In the genomic region with DNA sequence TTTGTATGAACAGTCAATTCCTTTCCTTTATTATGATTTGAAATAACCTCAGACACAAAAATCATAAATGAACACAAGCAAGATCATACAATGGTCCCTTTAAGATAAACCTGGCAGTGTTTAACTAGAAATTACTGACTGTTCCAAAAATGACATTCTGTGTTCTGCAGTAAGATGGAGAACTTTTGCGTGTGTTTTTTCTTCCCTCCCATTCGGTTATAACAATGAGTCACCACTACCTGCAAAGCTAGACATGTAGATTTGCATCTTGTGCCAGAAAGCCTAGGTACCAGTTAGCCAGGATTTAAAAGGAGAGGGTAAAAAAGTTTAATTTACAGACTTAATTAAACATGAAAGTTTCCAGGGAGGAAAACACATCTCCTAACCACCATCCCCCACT, we compare ENCODE assay signal across 26 cellular contexts.
"Had no signal": no experiment of that assay in that cellular context is flagged by ENCODE, and none has a peak within 500 bp of the region (broad histone marks: within the 10 kb centered on the region; RNA-seq: fewer than 3 reads in every experiment).

No MANE protein-coding gene starts in this region.

- H2AFZ ChIP-seq: hepatocyte, parathyroid adenoma had no signal

- ATAC-seq: activated CD8-positive, alpha-beta memory T cell treated with anti-CD3 and anti-CD28 coated beads, Interleukin-2, amount 10 ng/mL, durations not matched to agents 7 days and 5 days; activated CD8-positive, alpha-beta T cell treated with anti-CD3 and anti-CD28 coated beads for 36 hours; left ventricle myocardium superior; natural killer cell treated with Interleukin-12 subunit alpha and Interleukin-12 subunit beta and Interleukin-15 and Interleukin-18, amount 100 ng/mL, for 72 hours; stimulated activated memory B cell treated with anti-CD40 and anti-IgM and Interleukin-4, amounts not matched to agents 10 μg/mL and 1 μg/mL and 100 μg/mL, for 72 hours had no signal

- H3K36me3 Mint-ChIP-seq: activated CD8-positive, alpha-beta memory T cell treated with anti-CD3 and anti-CD28 coated beads, Interleukin-2, amount 10 ng/mL, durations not matched to agents 7 days and 5 days; activated naive CD4-positive, alpha-beta T cell treated with anti-CD3 and anti-CD28 coated beads, Interleukin-2, amount 50 U/mL, for 24 hours; natural killer cell treated with Interleukin-12 subunit alpha and Interleukin-12 subunit beta and Interleukin-15 and Interleukin-18, amount 100 ng/mL, for 72 hours; stimulated activated memory B cell treated with anti-CD40 and anti-IgM and Interleukin-4, amounts not matched to agents 10 μg/mL and 1 μg/mL and 100 μg/mL, for 72 hours had no signal

- H3K4me3 ChIP-seq: colonic mucosa, hepatocyte, SK-N-MC, stomach, suprapubic skin, upper lobe of left lung had no signal

- DNase-seq: activated CD4-positive, alpha-beta T cell treated with anti-CD3 and anti-CD28 coated beads, Interleukin-2, amount 10 ng/mL, durations not matched to agents 7 days and 5 days; activated CD4-positive, CD25-positive, alpha-beta regulatory T cell treated with anti-CD3 and anti-CD28 coated beads, Interleukin-2, amount 50 U/mL, for 72 hours; activated CD8-positive, alpha-beta memory T cell treated with anti-CD3 and anti-CD28 coated beads, Interleukin-2, amount 10 ng/mL, durations not matched to agents 7 days and 5 days; activated CD8-positive, alpha-beta T cell treated with anti-CD3 and anti-CD28 coated beads for 36 hours; activated gamma-delta T cell; activated T-cell treated with anti-CD3 and anti-CD28 coated beads for 4 hours; anterior cingulate cortex; colonic mucosa; foreskin melanocyte; immature natural killer cell; left ventricle myocardium superior; small intestine; stimulated activated CD4-positive, alpha-beta T cell treated with anti-CD3 and anti-CD28 coated beads, Interleukin-2, amount 100 ng/mL, for 24 hours; stomach; upper lobe of left lung; WERI-Rb-1 had no signal

- H3K9ac ChIP-seq: parathyroid adenoma had no signal

- H3K9me3 ChIP-seq: colonic mucosa, neutrophil, suprapubic skin had no signal

- H3K4me1 Mint-ChIP-seq: activated CD4-positive, alpha-beta T cell treated with anti-CD3 and anti-CD28 coated beads, Interleukin-2, amount 10 ng/mL, durations not matched to agents 7 days and 5 days; activated CD8-positive, alpha-beta memory T cell treated with anti-CD3 and anti-CD28 coated beads, Interleukin-2, amount 10 ng/mL, durations not matched to agents 7 days and 5 days; activated naive CD4-positive, alpha-beta T cell treated with anti-CD3 and anti-CD28 coated beads, Interleukin-2, amount 50 U/mL, for 24 hours; immature natural killer cell; stimulated activated memory B cell treated with anti-CD40 and anti-IgM and Interleukin-4, amounts not matched to agents 10 μg/mL and 1 μg/mL and 100 μg/mL, for 72 hours had no signal

- H3K36me3 ChIP-seq: colonic mucosa, neutrophil, stomach, suprapubic skin, upper lobe of left lung, WERI-Rb-1 had no signal

- H3K27me3 Mint-ChIP-seq: activated CD4-positive, alpha-beta T cell treated with anti-CD3 and anti-CD28 coated beads, Interleukin-2, amount 10 ng/mL, durations not matched to agents 7 days and 5 days; activated CD8-positive, alpha-beta memory T cell treated with anti-CD3 and anti-CD28 coated beads, Interleukin-2, amount 10 ng/mL, durations not matched to agents 7 days and 5 days; activated CD8-positive, alpha-beta T cell treated with anti-CD3 and anti-CD28 coated beads for 36 hours; activated naive CD4-positive, alpha-beta T cell treated with anti-CD3 and anti-CD28 coated beads, Interleukin-2, amount 50 U/mL, for 24 hours; natural killer cell treated with Interleukin-12 subunit alpha and Interleukin-12 subunit beta and Interleukin-15 and Interleukin-18, amount 100 ng/mL, for 72 hours; stimulated activated memory B cell treated with anti-CD40 and anti-IgM and Interleukin-4, amounts not matched to agents 10 μg/mL and 1 μg/mL and 100 μg/mL, for 72 hours had no signal

- H3K4me2 ChIP-seq: hepatocyte had no signal

- H3K27me3 ChIP-seq: colonic mucosa, hepatocyte, neutrophil, stomach, suprapubic skin, upper lobe of left lung had no signal

- H3K4me1 ChIP-seq: colonic mucosa, parathyroid adenoma, upper lobe of left lung had no signal

- H3K27ac ChIP-seq: colonic mucosa, hepatocyte, neutrophil, parathyroid adenoma, SK-N-MC, suprapubic skin, upper lobe of left lung, WERI-Rb-1 had no signal

- FAIRE-seq: small intestine, TTC549 had no signal

- H3K4me3 Mint-ChIP-seq: activated CD4-positive, alpha-beta T cell treated with anti-CD3 and anti-CD28 coated beads, Interleukin-2, amount 10 ng/mL, durations not matched to agents 7 days and 5 days; activated CD8-positive, alpha-beta memory T cell treated with anti-CD3 and anti-CD28 coated beads, Interleukin-2, amount 10 ng/mL, durations not matched to agents 7 days and 5 days; activated CD8-positive, alpha-beta T cell treated with anti-CD3 and anti-CD28 coated beads for 36 hours; activated naive CD4-positive, alpha-beta T cell treated with anti-CD3 and anti-CD28 coated beads, Interleukin-2, amount 50 U/mL, for 24 hours; activated T-helper 1 cell treated with anti-CD3 and anti-CD28 coated beads, Interleukin-12 subunit alpha, Interleukin-12 subunit beta, Interleukin-2, Interleukin-4 antibody, amounts not matched to agents 30 ng/mL and 10 ng/mL and 1 ng/mL, durations not matched to agents 14 hours and 24 hours and 36 hours; immature natural killer cell; natural killer cell treated with Interleukin-12 subunit alpha and Interleukin-12 subunit beta and Interleukin-15 and Interleukin-18, amount 100 ng/mL, for 72 hours; stimulated activated memory B cell treated with anti-CD40 and anti-IgM and Interleukin-4, amounts not matched to agents 10 μg/mL and 1 μg/mL and 100 μg/mL, for 72 hours had no signal

- H3K79me2 ChIP-seq: hepatocyte, parathyroid adenoma had no signal

- H3K27ac Mint-ChIP-seq: activated CD4-positive, alpha-beta T cell treated with anti-CD3 and anti-CD28 coated beads, Interleukin-2, amount 10 ng/mL, durations not matched to agents 7 days and 5 days; activated CD8-positive, alpha-beta memory T cell treated with anti-CD3 and anti-CD28 coated beads, Interleukin-2, amount 10 ng/mL, durations not matched to agents 7 days and 5 days; activated CD8-positive, alpha-beta T cell treated with anti-CD3 and anti-CD28 coated beads for 36 hours; activated naive CD4-positive, alpha-beta T cell treated with anti-CD3 and anti-CD28 coated beads, Interleukin-2, amount 50 U/mL, for 24 hours; activated T-helper 1 cell treated with anti-CD3 and anti-CD28 coated beads, Interleukin-12 subunit alpha, Interleukin-12 subunit beta, Interleukin-2, Interleukin-4 antibody, amounts not matched to agents 30 ng/mL and 10 ng/mL and 1 ng/mL, durations not matched to agents 14 hours and 24 hours and 36 hours; immature natural killer cell; natural killer cell treated with Interleukin-12 subunit alpha and Interleukin-12 subunit beta and Interleukin-15 and Interleukin-18, amount 100 ng/mL, for 72 hours; stimulated activated memory B cell treated with anti-CD40 and anti-IgM and Interleukin-4, amounts not matched to agents 10 μg/mL and 1 μg/mL and 100 μg/mL, for 72 hours had no signal
